27 cellular contexts compared by ENCODE assay signal in genomic region chr1:64650411-64650810, GRCh38.
"Had no signal": no experiment of that assay in that cellular context is flagged by ENCODE, and none has a peak within 500 bp of the region (broad histone marks: within the 10 kb centered on the region; RNA-seq: fewer than 3 reads in every experiment).

No MANE protein-coding gene starts in this region.

- H3K27me3 Mint-ChIP-seq: activated naive CD4-positive, alpha-beta T cell treated with anti-CD3 and anti-CD28 coated beads, Interleukin-2, amount 10 ng/mL, durations not matched to agents 7 days and 5 days; activated naive CD8-positive, alpha-beta T cell treated with anti-CD3 and anti-CD28 coated beads, Interleukin-2, amount 10 ng/mL, durations not matched to agents 7 days and 5 days had no signal

- H3K4me2 ChIP-seq: hepatocyte had no signal

- H3K27me3 ChIP-seq: esophagus squamous epithelium, gastrocnemius medialis, hepatocyte, right lobe of liver, tibial nerve had no signal

- H3K4me3 Mint-ChIP-seq: activated naive CD4-positive, alpha-beta T cell treated with anti-CD3 and anti-CD28 coated beads, Interleukin-2, amount 10 ng/mL, durations not matched to agents 7 days and 5 days; activated naive CD8-positive, alpha-beta T cell treated with anti-CD3 and anti-CD28 coated beads, Interleukin-2, amount 10 ng/mL, durations not matched to agents 7 days and 5 days; activated T-helper 1 cell treated with anti-CD3 and anti-CD28 coated beads, Interleukin-12 subunit alpha, Interleukin-12 subunit beta, Interleukin-2, Interleukin-4 antibody, amounts not matched to agents 30 ng/mL and 10 ng/mL and 1 ng/mL, durations not matched to agents 14 hours and 24 hours and 36 hours; central memory CD8-positive, alpha-beta T cell; natural killer cell; T-helper 1 cell treated with Interleukin-12 subunit alpha and Interleukin-12 subunit beta and Interleukin-4 antibody, amounts not matched to agents 30 μg/mL and 1 μg/mL, for 36 hours had no signal

- H3K9me3 ChIP-seq: esophagus squamous epithelium, gastrocnemius medialis, right lobe of liver, tibial nerve had no signal

- H3K4me1 ChIP-seq: gastrocnemius medialis, right lobe of liver, tibial nerve had no signal

- H3K27ac Mint-ChIP-seq: activated naive CD4-positive, alpha-beta T cell treated with anti-CD3 and anti-CD28 coated beads, Interleukin-2, amount 10 ng/mL, durations not matched to agents 7 days and 5 days; activated naive CD8-positive, alpha-beta T cell treated with anti-CD3 and anti-CD28 coated beads, Interleukin-2, amount 10 ng/mL, durations not matched to agents 7 days and 5 days; activated T-helper 1 cell treated with anti-CD3 and anti-CD28 coated beads, Interleukin-12 subunit alpha, Interleukin-12 subunit beta, Interleukin-2, Interleukin-4 antibody, amounts not matched to agents 30 ng/mL and 10 ng/mL and 1 ng/mL, durations not matched to agents 14 hours and 24 hours and 36 hours; natural killer cell; T-helper 1 cell treated with Interleukin-12 subunit alpha and Interleukin-12 subunit beta and Interleukin-4 antibody, amounts not matched to agents 30 μg/mL and 1 μg/mL, for 36 hours had no signal

- H3K79me2 ChIP-seq: hepatocyte had no signal

- H3K36me3 ChIP-seq: gastrocnemius medialis, right lobe of liver, tibial nerve, WERI-Rb-1 had no signal

- H3K9me3 Mint-ChIP-seq: activated naive CD4-positive, alpha-beta T cell treated with anti-CD3 and anti-CD28 coated beads, Interleukin-2, amount 10 ng/mL, durations not matched to agents 7 days and 5 days; activated naive CD8-positive, alpha-beta T cell treated with anti-CD3 and anti-CD28 coated beads, Interleukin-2, amount 10 ng/mL, durations not matched to agents 7 days and 5 days; activated T-helper 1 cell treated with anti-CD3 and anti-CD28 coated beads, Interleukin-12 subunit alpha, Interleukin-12 subunit beta, Interleukin-2, Interleukin-4 antibody, amounts not matched to agents 30 ng/mL and 10 ng/mL and 1 ng/mL, durations not matched to agents 14 hours and 24 hours and 36 hours; central memory CD8-positive, alpha-beta T cell; T-helper 1 cell treated with Interleukin-12 subunit alpha and Interleukin-12 subunit beta and Interleukin-4 antibody, amounts not matched to agents 30 μg/mL and 1 μg/mL, for 36 hours had no signal

- H3K4me1 Mint-ChIP-seq: activated naive CD4-positive, alpha-beta T cell treated with anti-CD3 and anti-CD28 coated beads, Interleukin-2, amount 10 ng/mL, durations not matched to agents 7 days and 5 days; activated naive CD8-positive, alpha-beta T cell treated with anti-CD3 and anti-CD28 coated beads, Interleukin-2, amount 10 ng/mL, durations not matched to agents 7 days and 5 days; central memory CD8-positive, alpha-beta T cell; natural killer cell had no signal

- H3K27ac ChIP-seq: epithelial cell of prostate, esophagus squamous epithelium, gastrocnemius medialis, hepatocyte, right lobe of liver, tibial nerve, WERI-Rb-1 had no signal

- DNase-seq: activated CD4-positive, alpha-beta T cell treated with anti-CD3 and anti-CD28 coated beads for 48 hours; activated CD4-positive, alpha-beta T cell treated with anti-CD3 and anti-CD28 coated beads, Interleukin-2, amount 50 U/mL, for 48 hours; activated CD8-positive, alpha-beta memory T cell treated with anti-CD3 and anti-CD28 coated beads for 24 hours; activated gamma-delta T cell; activated naive CD4-positive, alpha-beta T cell treated with anti-CD3 and anti-CD28 coated beads, Interleukin-2, amount 10 ng/mL, durations not matched to agents 7 days and 5 days; activated naive CD8-positive, alpha-beta T cell treated with anti-CD3 and anti-CD28 coated beads, Interleukin-2, amount 10 ng/mL, durations not matched to agents 7 days and 5 days; amygdala; effector CD8-positive, alpha-beta T cell; esophagus squamous epithelium; gastrocnemius medialis; glutamatergic neuron; left cardiac atrium; left ventricle myocardium superior; mammary epithelial cell; natural killer cell; right lobe of liver; stimulated activated CD4-positive, alpha-beta T cell treated with anti-CD3 and anti-CD28 coated beads, Interleukin-2, amount 100 ng/mL, for 48 hours; stimulated activated naive CD4-positive, alpha-beta T cell treated with Interleukin-2 at 50 U/mL for 16 hours; SW 1271; T-helper 9 cell; WERI-Rb-1 had no signal

- H3K4me3 ChIP-seq: esophagus squamous epithelium, gastrocnemius medialis, hepatocyte, right lobe of liver, tibial nerve had no signal

- H3K36me3 Mint-ChIP-seq: activated naive CD4-positive, alpha-beta T cell treated with anti-CD3 and anti-CD28 coated beads, Interleukin-2, amount 10 ng/mL, durations not matched to agents 7 days and 5 days; natural killer cell had no signal
